ENCODE assay signal across 1 cellular context in the genomic region with DNA sequence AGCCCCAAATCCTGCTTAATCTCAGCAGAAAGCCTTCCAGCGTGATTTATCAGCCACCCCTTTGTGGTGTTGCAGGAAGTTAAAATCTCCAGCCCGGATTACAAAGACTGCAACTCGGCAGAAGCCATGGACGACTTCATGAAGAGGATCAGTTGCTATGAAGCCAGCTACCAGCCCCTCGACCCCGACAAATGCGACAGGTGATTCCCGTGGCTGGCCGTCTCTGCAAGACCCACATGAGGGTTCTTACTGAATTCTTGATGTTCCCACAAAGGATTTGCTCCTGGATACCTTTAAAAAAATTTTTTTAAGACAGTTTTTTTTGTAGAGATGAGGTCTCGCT.
TF ChIP-seq lines count a peak whose summit lies in the region.

No MANE protein-coding gene starts in this region.

TF ChIP-seq in GM12878, 131 proteins besides CTCF, POLR2A, EP300 and RAD21:
- TF ChIP-seq, protein P1, sequence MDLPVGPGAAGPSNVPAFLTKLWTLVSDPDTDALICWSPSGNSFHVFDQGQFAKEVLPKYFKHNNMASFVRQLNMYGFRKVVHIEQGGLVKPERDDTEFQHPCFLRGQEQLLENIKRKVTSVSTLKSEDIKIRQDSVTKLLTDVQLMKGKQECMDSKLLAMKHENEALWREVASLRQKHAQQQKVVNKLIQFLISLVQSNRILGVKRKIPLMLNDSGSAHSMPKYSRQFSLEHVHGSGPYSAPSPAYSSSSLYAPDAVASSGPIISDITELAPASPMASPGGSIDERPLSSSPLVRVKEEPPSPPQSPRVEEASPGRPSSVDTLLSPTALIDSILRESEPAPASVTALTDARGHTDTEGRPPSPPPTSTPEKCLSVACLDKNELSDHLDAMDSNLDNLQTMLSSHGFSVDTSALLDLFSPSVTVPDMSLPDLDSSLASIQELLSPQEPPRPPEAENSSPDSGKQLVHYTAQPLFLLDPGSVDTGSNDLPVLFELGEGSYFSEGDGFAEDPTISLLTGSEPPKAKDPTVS (IDR thresholded peaks at IDR 0.05; ENCODE audit: low read depth, low read length) = no peak
- TF ChIP-seq ZNF207 (IDR thresholded peaks at IDR 0.05; ENCODE audit: borderline replicate concordance) (no peak), POLR2AphosphoS5 (IDR thresholded peaks at IDR 0.05; ENCODE audit: low read length) (0 out of 2 replicates have a peak, but pooled peaks have one; percentile 4)
TF ChIP-seq in GM12878: peak in this region for 1.
